Comparison of ENCODE assay signal across 1 cellular context in the genomic region with DNA sequence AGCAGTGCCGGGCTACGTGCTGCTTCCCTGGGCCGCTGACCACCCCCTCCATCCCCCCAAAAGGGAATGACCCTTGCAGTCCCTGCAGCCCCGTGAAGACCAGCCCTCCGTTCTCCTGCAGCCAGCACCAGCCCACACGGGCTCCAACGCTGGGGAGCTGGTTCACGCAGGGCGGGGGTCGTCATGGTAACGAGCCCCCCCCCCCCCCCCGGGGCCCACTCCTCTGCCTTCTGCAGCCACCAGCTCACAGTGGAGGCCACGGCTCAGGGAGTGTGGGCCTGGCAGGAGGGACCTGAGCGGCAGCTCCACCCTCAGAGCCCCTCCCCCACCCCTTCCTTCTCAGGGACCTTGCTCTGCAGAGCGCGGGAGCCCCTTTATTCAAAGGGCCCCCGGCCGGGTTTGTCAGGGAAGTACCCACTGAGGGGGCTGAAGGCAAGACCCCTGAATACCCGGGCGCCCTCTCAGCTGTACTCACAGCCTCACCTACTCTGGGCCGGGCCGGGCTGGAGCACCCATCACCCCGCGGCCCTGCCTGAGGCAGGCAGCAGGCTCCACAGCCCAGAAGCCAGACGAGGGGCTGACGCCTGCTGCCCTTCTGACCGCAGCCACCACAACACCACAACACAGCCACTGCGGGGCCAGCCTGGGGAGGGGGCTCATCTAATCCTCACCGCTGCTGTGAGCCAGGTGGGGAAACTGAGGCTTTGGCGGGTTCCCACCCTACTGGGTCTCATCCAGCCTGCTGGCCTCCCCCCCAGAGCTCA.
A peak's percentile ranks its signal among the peaks of the same experiment; 100 is the strongest.
TF ChIP-seq lines count a peak whose summit lies in the region.

No MANE protein-coding gene starts in this region.

TF ChIP-seq in K562, 482 proteins besides CTCF, POLR2A, EP300 and RAD21:
- TF ChIP-seq, protein P1, sequence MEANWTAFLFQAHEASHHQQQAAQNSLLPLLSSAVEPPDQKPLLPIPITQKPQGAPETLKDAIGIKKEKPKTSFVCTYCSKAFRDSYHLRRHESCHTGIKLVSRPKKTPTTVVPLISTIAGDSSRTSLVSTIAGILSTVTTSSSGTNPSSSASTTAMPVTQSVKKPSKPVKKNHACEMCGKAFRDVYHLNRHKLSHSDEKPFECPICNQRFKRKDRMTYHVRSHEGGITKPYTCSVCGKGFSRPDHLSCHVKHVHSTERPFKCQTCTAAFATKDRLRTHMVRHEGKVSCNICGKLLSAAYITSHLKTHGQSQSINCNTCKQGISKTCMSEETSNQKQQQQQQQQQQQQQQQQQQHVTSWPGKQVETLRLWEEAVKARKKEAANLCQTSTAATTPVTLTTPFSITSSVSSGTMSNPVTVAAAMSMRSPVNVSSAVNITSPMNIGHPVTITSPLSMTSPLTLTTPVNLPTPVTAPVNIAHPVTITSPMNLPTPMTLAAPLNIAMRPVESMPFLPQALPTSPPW (CRISPR knock-in tag; IDR thresholded peaks at IDR 0.05) = peak; percentile 48
- TF ChIP-seq SMARCC2 (IDR thresholded peaks at IDR 0.05; ENCODE audit: low read depth) (no peak), CXXC5 (CRISPR knock-in tag; IDR thresholded peaks at IDR 0.05) (0 out of 2 replicates have a peak, but pooled peaks have one; percentile 0), ZNF174 (CRISPR knock-in tag; IDR thresholded peaks at IDR 0.05) (no peak)
- TF ChIP-seq, protein P2, sequence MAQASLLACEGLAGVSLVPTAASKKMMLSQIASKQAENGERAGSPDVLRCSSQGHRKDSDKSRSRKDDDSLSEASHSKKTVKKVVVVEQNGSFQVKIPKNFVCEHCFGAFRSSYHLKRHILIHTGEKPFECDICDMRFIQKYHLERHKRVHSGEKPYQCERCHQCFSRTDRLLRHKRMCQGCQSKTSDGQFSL (CRISPR knock-in tag; IDR thresholded peaks at IDR 0.05) = peak; percentile 20; the same call in 1 of the 2 replicates
- TF ChIP-seq, protein P2 (tag; IDR thresholded peaks at IDR 0.05) = no peak
